In the genomic region with DNA sequence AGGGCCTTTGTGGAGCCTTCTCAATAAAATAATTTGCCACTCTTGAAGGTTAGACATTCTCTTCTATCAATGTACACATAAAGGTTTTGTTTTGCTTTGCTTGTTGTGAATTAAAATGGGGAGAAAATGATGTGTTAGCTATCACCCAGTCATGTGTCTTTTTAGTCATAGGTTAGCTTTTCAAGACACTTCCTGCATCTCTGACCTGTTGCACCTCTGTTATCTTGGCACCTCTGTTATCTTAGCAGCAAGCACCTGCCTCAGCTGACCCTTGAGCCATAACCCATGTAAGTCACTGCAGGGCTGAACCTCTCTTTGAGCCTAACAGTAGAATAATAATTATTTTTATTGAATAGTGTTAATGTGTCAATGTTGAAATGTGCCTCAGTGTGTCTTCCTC, we compare ENCODE assay signal across 12 cellular contexts. TPM values are rescaled to one million over a fixed set of nuclear protein-coding genes. Genes with fewer than 3 reads are reported as not detected.
DNase-seq lines count a peak whose midpoint lies in the region; ATAC-seq, FAIRE-seq and TF ChIP-seq lines count a peak whose summit lies in the region.
"Had no signal": no experiment of that assay in that cellular context is flagged by ENCODE, and none has a peak within 500 bp of the region (broad histone marks: within the 10 kb centered on the region; RNA-seq: fewer than 3 reads in every experiment).

No MANE protein-coding gene starts in this region.

- in situ Hi-C loops in mammary epithelial cell (cut with MboI; ENCODE audit: low sequenced_read_pairs in 2 of 2), result no loop called here

- H3K4me1 Mint-ChIP-seq in mesothelial cell of epicardium, result peaks cover 13% of the 10 kb centered on the region
- peaks cover 0 to 12% (median 7%) of the 10 kb centered on the region in 3 donors for H3K4me1 Mint-ChIP-seq in CD8-positive, alpha-beta memory T cell

- no peaks in the 10 kb centered on the region for H3K36me3 Mint-ChIP-seq in mesothelial cell of epicardium
- no peaks in the 10 kb centered on the region for H3K36me3 Mint-ChIP-seq in CD8-positive, alpha-beta memory T cell

- H3K9me3 ChIP-seq in right atrium auricular region, result no peaks in the 10 kb centered on the region
- no peaks in the 10 kb centered on the region for H3K9me3 ChIP-seq in mammary epithelial cell (replicated peaks; ENCODE audit: insufficient read depth, low read length)
- H3K9me3 ChIP-seq in CD8-positive, alpha-beta memory T cell (ENCODE audit: low read length), result no peaks in the 10 kb centered on the region

- DNase-seq in right atrium auricular region (ENCODE audit: low spot score) (no peak), left ventricle myocardium superior (no peak), mammary epithelial cell (no peak), mesothelial cell of epicardium (ENCODE audit: low spot score in 2 of 2, unreplicated experiment in 2 of 2) (no peak), HTR-8/SVneo (ENCODE audit: insufficient read length, low spot score) (no peak), retina (no peak)
- DNase-seq in CD8-positive, alpha-beta memory T cell, result no peak
- DNase-seq: activated T-cell treated with anti-CD3 and anti-CD28 coated beads, Interleukin-2, amount 50 U/mL, for 48 hours; NCI-H524 treated with DMSO at 0.1 percent for 48 hours had no signal

- H3K27me3 ChIP-seq in right atrium auricular region, result no peaks in the 10 kb centered on the region
- no peaks in the 10 kb centered on the region for H3K27me3 ChIP-seq in mammary epithelial cell (ENCODE audit: insufficient read depth, low read length)
- H3K27me3 ChIP-seq in CD8-positive, alpha-beta memory T cell (ENCODE audit: insufficient read depth, low read length, poor library complexity, severe bottlenecking), result no peaks in the 10 kb centered on the region

- H3K4me3 Mint-ChIP-seq in mesothelial cell of epicardium, result peak overlapping the region; percentile 83
- peak overlapping the region in 1 of 7 donors; percentile 14 for H3K4me3 Mint-ChIP-seq in CD8-positive, alpha-beta memory T cell

- H3K27me3 Mint-ChIP-seq in mesothelial cell of epicardium (ENCODE audit: low read depth), result no peaks in the 10 kb centered on the region
- peaks cover 2 to 29% of the 10 kb centered on the region in 2 donors for H3K27me3 Mint-ChIP-seq in CD8-positive, alpha-beta memory T cell

- dilution Hi-C loops in mammary epithelial cell (cut with HindIII; ENCODE audit: low sequenced_read_pairs), result no loop called here

- peak overlapping the region; percentile 95 for H3K4me2 ChIP-seq in mammary epithelial cell (ENCODE audit: insufficient read depth, low read depth, low read length)

- TF ChIP-seq CTCF in right atrium auricular region (IDR thresholded peaks at IDR 0.05) (no peak), mammary epithelial cell (conservative IDR thresholded peaks at IDR 0.05 in 1 of 2, IDR thresholded peaks at IDR 0.05 in 1 of 2; ENCODE audit: extremely low read depth in 1 of 2, insufficient read depth in 1 of 2, low read depth in 1 of 2, low read length in 2 of 2) (no peak), mesothelial cell of epicardium (IDR thresholded peaks at IDR 0.05; ENCODE audit: unreplicated experiment) (no peak)

- intact Hi-C loops in left ventricle myocardium superior (cut with micrococcal nuclease) (no loop called here), mammary epithelial cell (cut with micrococcal nuclease) (no loop called here)

- H3K27ac ChIP-seq in right atrium auricular region, result peak overlapping the region; percentile 92 to 96
- H3K27ac ChIP-seq in mammary epithelial cell (ENCODE audit: insufficient read depth, low read depth, low read length), result peak overlapping the region; percentile 59
- no peak overlapping the region for H3K27ac ChIP-seq in CD8-positive, alpha-beta memory T cell (ENCODE audit: low read depth, low read length)

- no peaks in the 10 kb centered on the region for H4K20me1 ChIP-seq in mammary epithelial cell (ENCODE audit: insufficient read depth, low read length)

- H3K4me1 ChIP-seq in right atrium auricular region (peaks cover 0 to 11% of the 10 kb centered on the region in 2 donors), mammary epithelial cell (ENCODE audit: insufficient read depth, low read length) (peaks cover 8% of the 10 kb centered on the region)
- H3K4me1 ChIP-seq in CD8-positive, alpha-beta memory T cell (ENCODE audit: insufficient read depth, low read length), result peaks cover 4% of the 10 kb centered on the region

- no peaks in the 10 kb centered on the region for H3K79me2 ChIP-seq in mammary epithelial cell (ENCODE audit: insufficient read depth, low read length)

- POLR2A ChIA-PET in CD8-positive, alpha-beta memory T cell (lab: Charles Lee), result no interaction called here

- CTCF ChIA-PET in mammary epithelial cell (lab: Charles Lee; ENCODE audit: low non-redundant PET), result interaction anchor here (1.0 kb wide), 1 partner anchor 40 kb away, joined by 7 read pairs; no protein-coding TSS in a partner anchor
- CTCF ChIA-PET in CD8-positive, alpha-beta memory T cell (lab: Charles Lee), result no interaction called here

- H3K9ac ChIP-seq in mammary epithelial cell (ENCODE audit: insufficient read depth, low read length), result peak overlapping the region; percentile 77

- H3K36me3 ChIP-seq in right atrium auricular region, result no peaks in the 10 kb centered on the region
- H3K36me3 ChIP-seq in mammary epithelial cell (ENCODE audit: insufficient read depth, low read length), result no peaks in the 10 kb centered on the region
- H3K36me3 ChIP-seq in CD8-positive, alpha-beta memory T cell (ENCODE audit: insufficient read depth, low read length), result no peaks in the 10 kb centered on the region

- no peak overlapping the region for H3K27ac Mint-ChIP-seq in mesothelial cell of epicardium
- no peak overlapping the region for H3K27ac Mint-ChIP-seq in CD8-positive, alpha-beta memory T cell

- ATAC-seq in left ventricle myocardium superior (no peak), GM21360 (IDR thresholded peaks at IDR 0.05; ENCODE audit: unreplicated experiment) (no peak)

- FAIRE-seq in HTR-8/SVneo (lab: Jason Lieb, UNC), result no peak
- FAIRE-seq: urothelium cell line had no signal

- H3K9me3 Mint-ChIP-seq in mesothelial cell of epicardium, result peaks cover 6% of the 10 kb centered on the region
- peaks cover 0 to 4% (median 0%) of the 10 kb centered on the region in 5 donors for H3K9me3 Mint-ChIP-seq in CD8-positive, alpha-beta memory T cell

- H2AFZ ChIP-seq in mammary epithelial cell (ENCODE audit: low read depth, low read length), result peak overlapping the region; percentile 48

- no TSS peak for BruUV-seq in mammary epithelial cell (replicated peaks; lab: Mats Ljungman, UMichigan)

- H3K4me3 ChIP-seq in right atrium auricular region (peak overlapping the region in 1 of 2 donors; percentile 49), mammary epithelial cell (replicated peaks in 1 of 3; ENCODE audit: insufficient read depth in 1 of 3, low read depth in 2 of 3, low read length in 3 of 3) (peak overlapping the region in 2 of 3 experiments; percentile 58 to 75)
- H3K4me3 ChIP-seq in CD8-positive, alpha-beta memory T cell (ENCODE audit: low read length), result no peak overlapping the region
- H3K4me3 ChIP-seq: lung had no signal

RNA-seq across cellular contexts. Expression of a gene that starts 1.0 kb away (rescaled TPM):
- total RNA-seq in right atrium auricular region (1 to 10 TPM; 7.1 to 9.7 TPM), left ventricle myocardium superior (13.4 TPM), mammary epithelial cell (10 to 100 TPM in 1 of 2 donors, 1 to 10 TPM in 1; 7.9 to 21.5 TPM), mesothelial cell of epicardium (5.4 to 6.3 TPM (median 5.7 TPM) in 3 replicates)
- polyA plus RNA-seq in mammary epithelial cell, result 4.1 TPM
- polyA minus RNA-seq in mammary epithelial cell, result 13.7 TPM
- total RNA-seq in CD8-positive, alpha-beta memory T cell, result under 1 TPM in 1 of 2 experiments, not detected in 1; 0.07 TPM
- not detected for polyA plus RNA-seq in CD8-positive, alpha-beta memory T cell

RNA-seq across cellular contexts. Expression of a gene that starts 38.5 kb away (rescaled TPM):
- total RNA-seq in right atrium auricular region (10 to 100 TPM; 49.9 to 56.9 TPM), left ventricle myocardium superior (63.4 TPM), mammary epithelial cell (10 to 100 TPM; 13.5 to 27.2 TPM), mesothelial cell of epicardium (28.3 to 29.1 TPM (median 29.0 TPM) in 3 replicates)
- polyA plus RNA-seq in mammary epithelial cell, result 8.1 TPM
- 12.1 TPM for polyA minus RNA-seq in mammary epithelial cell
- under 1 TPM; 0.29 to 0.48 TPM for total RNA-seq in CD8-positive, alpha-beta memory T cell
- polyA plus RNA-seq in CD8-positive, alpha-beta memory T cell, result not detected

Comparison
In these comparisons a context has a peak if more than half of its experiments do, and no peak if none do; other contexts are left out.
1. RNA of a gene that starts 38.5 kb away (total RNA-seq): 63.4 TPM in left ventricle myocardium superior (single experiment), 49.9 to 56.9 TPM in right atrium auricular region, 28.3 to 29.1 TPM in mesothelial cell of epicardium and 13.5 to 27.2 TPM in mammary epithelial cell; 0.29 to 0.48 TPM in CD8-positive, alpha-beta memory T cell; every median in the first group is over 4 times any median in the second.